ENCODE assay signal across 15 cellular contexts in the genomic region with DNA sequence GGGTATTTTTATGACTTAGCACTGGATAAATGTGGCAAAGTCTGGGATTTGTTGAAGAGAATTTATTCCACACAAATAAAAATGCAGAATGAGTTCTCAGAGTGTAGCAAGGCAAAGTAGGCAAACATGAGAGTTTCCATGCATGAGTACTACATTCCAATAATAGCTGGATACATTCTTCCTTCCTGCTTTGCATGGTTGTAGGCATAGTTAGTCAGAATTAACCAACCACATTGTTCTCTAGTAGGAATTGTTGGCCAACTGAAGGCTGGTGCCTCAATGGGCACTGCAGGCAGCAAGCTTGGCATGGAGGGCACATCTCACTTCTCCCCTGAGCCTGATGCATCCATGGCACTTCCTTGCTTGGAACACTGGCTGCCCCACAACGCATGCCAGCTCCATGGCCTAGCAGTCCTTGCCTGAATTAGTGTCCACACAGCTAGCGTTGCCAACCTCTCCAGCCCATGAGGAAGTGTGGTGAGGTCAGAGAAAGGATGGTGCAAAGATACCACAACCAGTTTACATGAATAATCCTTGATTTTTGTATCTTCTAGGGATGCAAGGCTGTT.
A peak's percentile ranks its signal among the peaks of the same experiment; 100 is the strongest.
DNase-seq lines count a peak whose midpoint lies in the region; ATAC-seq and TF ChIP-seq lines count a peak whose summit lies in the region.
"Had no signal": no experiment of that assay in that cellular context is flagged by ENCODE, and none has a peak within 500 bp of the region (broad histone marks: within the 10 kb centered on the region; RNA-seq: fewer than 3 reads in every experiment).

No MANE protein-coding gene starts in this region.

- H3K4me3 ChIP-seq in RWPE2 (ENCODE audit: severe bottlenecking) = no peak overlapping the region
- H3K4me3 ChIP-seq: gastrocnemius medialis, right lobe of liver had no signal

- no peaks in the 10 kb centered on the region for H3K36me3 ChIP-seq in RWPE2 (ENCODE audit: low read depth)
- H3K36me3 ChIP-seq: gastrocnemius medialis, right lobe of liver had no signal

- peak; percentile 79 for DNase-seq in EL
- DNase-seq in RWPE2 (ENCODE audit: low spot score) = no peak
- DNase-seq in fibroblast of gingiva (ENCODE audit: low read depth) = peak; percentile 74
- DNase-seq in osteocyte (ENCODE audit: extremely low spot score, unreplicated experiment) = no peak
- no peak for DNase-seq in NCI-H146 treated with DMSO at 0.1 percent for 48 hours (lab: John Stamatoyannopoulos, UW; ENCODE audit: unreplicated experiment)
- DNase-seq in ecto neural progenitor cell (ENCODE audit: low spot score) = no peak
- DNase-seq in NK-92 treated with Interleukin-12 subunit alpha and Interleukin-12 subunit beta, amount 100 ng/mL, for 24 hours (lab: John Stamatoyannopoulos, UW) = no peak
- DNase-seq: activated CD4-positive, alpha-beta T cell treated with anti-CD3 and anti-CD28 coated beads, Interleukin-2, amount 10 ng/mL, durations not matched to agents 24 days and 14 days; activated gamma-delta T cell; CD4-positive, alpha-beta memory T cell; gastrocnemius medialis; islet precursor cell; naive thymus-derived CD8-positive, alpha-beta T cell; right lobe of liver had no signal

- peaks cover 7% of the 10 kb centered on the region for H3K4me1 ChIP-seq in RWPE2 (ENCODE audit: insufficient read depth, poor library complexity, severe bottlenecking)
- H3K4me1 ChIP-seq: right lobe of liver had no signal

- no peaks in the 10 kb centered on the region for H3K9me3 ChIP-seq in RWPE2 (ENCODE audit: severe bottlenecking)
- H3K9me3 ChIP-seq: gastrocnemius medialis, right lobe of liver had no signal

- H3K4me1 Mint-ChIP-seq in osteocyte (ENCODE audit: unreplicated experiment) = peaks cover 23% of the 10 kb centered on the region
- H3K4me1 Mint-ChIP-seq: CD4-positive, alpha-beta memory T cell; naive thymus-derived CD8-positive, alpha-beta T cell had no signal

- no peaks in the 10 kb centered on the region for H3K27me3 Mint-ChIP-seq in osteocyte (ENCODE audit: unreplicated experiment)
- H3K27me3 Mint-ChIP-seq: activated CD4-positive, alpha-beta T cell treated with anti-CD3 and anti-CD28 coated beads, Interleukin-2, amount 10 ng/mL, durations not matched to agents 24 days and 14 days had no signal

- no peak overlapping the region for H3K27ac ChIP-seq in RWPE2 (ENCODE audit: poor library complexity, severe bottlenecking)
- H3K27ac ChIP-seq: gastrocnemius medialis, right lobe of liver had no signal

- peaks cover 8% of the 10 kb centered on the region for H3K9me3 Mint-ChIP-seq in osteocyte (ENCODE audit: unreplicated experiment)
- H3K9me3 Mint-ChIP-seq: CD4-positive, alpha-beta memory T cell; naive thymus-derived CD8-positive, alpha-beta T cell had no signal

- H3K27ac Mint-ChIP-seq in osteocyte (ENCODE audit: unreplicated experiment) = peak overlapping the region; percentile 67
- H3K27ac Mint-ChIP-seq: naive thymus-derived CD8-positive, alpha-beta T cell had no signal

- TF ChIP-seq CTCF in RWPE2 (IDR thresholded peaks at IDR 0.05; ENCODE audit: poor library complexity, severe bottlenecking) (no peak), osteocyte (IDR thresholded peaks at IDR 0.05) (no peak)

- H3K4me3 Mint-ChIP-seq in osteocyte (ENCODE audit: unreplicated experiment) = no peak overlapping the region
- H3K4me3 Mint-ChIP-seq: activated CD4-positive, alpha-beta T cell treated with anti-CD3 and anti-CD28 coated beads, Interleukin-2, amount 10 ng/mL, durations not matched to agents 24 days and 14 days; CD4-positive, alpha-beta memory T cell; naive thymus-derived CD8-positive, alpha-beta T cell had no signal

- peak; percentile 89 for ATAC-seq in RWPE2 (ENCODE audit: low read depth)
- ATAC-seq in HG02981 (IDR thresholded peaks at IDR 0.05; ENCODE audit: unreplicated experiment) = no peak
- ATAC-seq: gastrocnemius medialis; naive thymus-derived CD8-positive, alpha-beta T cell; right lobe of liver had no signal

- H3K36me3 Mint-ChIP-seq in osteocyte (ENCODE audit: unreplicated experiment) = no peaks in the 10 kb centered on the region
- H3K36me3 Mint-ChIP-seq: CD4-positive, alpha-beta memory T cell; naive thymus-derived CD8-positive, alpha-beta T cell had no signal

- no peaks in the 10 kb centered on the region for H3K27me3 ChIP-seq in RWPE2 (ENCODE audit: insufficient read depth, poor library complexity, severe bottlenecking)
- H3K27me3 ChIP-seq: gastrocnemius medialis, right lobe of liver had no signal

Comparison
In these comparisons a context has a peak if more than half of its experiments do, and no peak if none do; other contexts are left out.
1. DNase-seq: peak in EL (single experiment) and fibroblast of gingiva (single experiment); none in RWPE2 (single experiment), osteocyte (single experiment), NCI-H146 treated with DMSO at 0.1 percent for 48 hours (single experiment), ecto neural progenitor cell (single experiment) and NK-92 treated with Interleukin-12 subunit alpha and Interleukin-12 subunit beta, amount 100 ng/mL, for 24 hours (single experiment).